Comparison of ENCODE assay signal across 9 cellular contexts in the genomic region with DNA sequence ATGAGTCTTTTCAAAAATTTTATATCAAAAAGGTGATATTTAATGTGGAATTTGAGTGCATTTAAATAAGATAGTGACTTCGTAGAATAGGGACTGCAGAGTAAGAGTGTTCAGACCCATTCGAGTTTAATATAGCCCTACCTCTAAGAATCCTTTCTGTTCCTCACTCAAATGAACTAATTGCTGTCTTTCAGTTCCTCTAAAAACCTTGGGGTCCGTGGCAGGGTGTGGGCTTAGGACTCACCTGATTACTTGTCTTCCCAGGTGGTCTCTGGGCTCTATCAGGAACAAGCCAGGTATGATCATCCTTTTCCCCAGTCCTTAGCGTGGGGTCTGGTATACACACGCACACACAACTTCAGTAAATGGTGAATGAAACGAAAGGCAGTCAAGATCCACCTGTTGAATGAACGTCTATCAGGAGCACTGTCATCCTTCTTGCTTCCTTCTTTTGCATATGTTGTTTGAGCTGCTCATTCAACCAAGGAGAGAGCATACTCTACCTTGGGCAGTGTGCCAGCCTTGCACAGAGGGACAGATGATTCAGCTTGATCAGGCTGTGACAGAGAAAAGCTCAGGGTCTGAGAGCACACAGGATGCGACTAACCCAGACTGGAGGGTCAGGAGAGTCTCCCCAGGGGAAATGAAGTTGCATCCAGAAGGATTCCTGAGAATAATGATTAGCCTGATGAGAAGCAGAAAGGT. TPM values are rescaled to one million over a fixed set of nuclear protein-coding genes. Genes with fewer than 3 reads are reported as not detected.
DNase-seq lines count a peak whose midpoint lies in the region; ATAC-seq, FAIRE-seq and TF ChIP-seq lines count a peak whose summit lies in the region.
"Had no signal": no experiment of that assay in that cellular context is flagged by ENCODE, and none has a peak within 500 bp of the region (broad histone marks: within the 10 kb centered on the region; RNA-seq: fewer than 3 reads in every experiment).

No MANE protein-coding gene starts in this region.

- ATAC-seq in GM18499 (IDR thresholded peaks at IDR 0.05; ENCODE audit: insufficient read depth, unreplicated experiment) (peak; percentile 51), HG02798 (IDR thresholded peaks at IDR 0.05; ENCODE audit: poor library complexity, unreplicated experiment) (peak; percentile 66), K562 (peak; percentile 51)

- peak overlapping the region; percentile 93 for H2AFZ ChIP-seq in K562 (ENCODE audit: low read depth, low read length)

- peak overlapping the region; percentile 97 for H3K4me2 ChIP-seq in K562 (ENCODE audit: insufficient read depth, low read length)

- no peaks in the 10 kb centered on the region for H3K9me3 ChIP-seq in K562 (replicated peaks; ENCODE audit: control insufficient read depth, insufficient read depth, low read depth, low read length)

- POLR2A ChIA-PET in K562 (lab: Yijun Ruan, JAX), result interaction anchor here (0.8 to 2.5 kb wide), 7 partner anchors 9 to 305 kb away, joined by 3 to 21 read pairs (median 5); no protein-coding TSS in a partner anchor

- H3K4me1 ChIP-seq in K562 (replicated peaks in 1 of 2; ENCODE audit: control insufficient read depth in 2 of 2, insufficient read depth in 2 of 2, low read length in 2 of 2), result peaks cover 22 to 23% of the 10 kb centered on the region in 2 experiments

- H3K4me3 Mint-ChIP-seq in T-helper 1 cell treated with Interleukin-12 subunit alpha and Interleukin-12 subunit beta and Interleukin-4 antibody, amounts not matched to agents 30 μg/mL and 1 μg/mL, for 36 hours, result peak overlapping the region; percentile 93

- no peak for TF ChIP-seq CTCF in K562 (IDR thresholded peaks at IDR 0.05 in 2 of 3, conservative IDR thresholded peaks at IDR 0.05 in 1 of 3; ENCODE audit: insufficient read depth in 2 of 3, low read depth in 1 of 3, low read length in 3 of 3)

- CTCF ChIA-PET in K562 (lab: Yijun Ruan, JAX; ENCODE audit: low intra/inter-chr PET ratio), result no interaction called here

- peak overlapping the region; percentile 89 for H3K27ac Mint-ChIP-seq in T-helper 1 cell treated with Interleukin-12 subunit alpha and Interleukin-12 subunit beta and Interleukin-4 antibody, amounts not matched to agents 30 μg/mL and 1 μg/mL, for 36 hours

- H3K79me2 ChIP-seq in K562 (ENCODE audit: control insufficient read depth, insufficient read depth, low read length), result peaks cover 38% of the 10 kb centered on the region

- no peak overlapping the region; the same call in 2 of the 3 replicates for H3K27ac ChIP-seq in K562 (ENCODE audit: extremely low read depth, low read depth, low read length)

- H3K36me3 Mint-ChIP-seq in T-helper 1 cell treated with Interleukin-12 subunit alpha and Interleukin-12 subunit beta and Interleukin-4 antibody, amounts not matched to agents 30 μg/mL and 1 μg/mL, for 36 hours (ENCODE audit: low read depth), result peaks cover 2% of the 10 kb centered on the region

- no peaks in the 10 kb centered on the region for H3K27me3 ChIP-seq in K562 (ENCODE audit: control insufficient read depth in 2 of 2, insufficient read depth in 2 of 2, low read length in 2 of 2)

- TF ChIP-seq RAD21 in K562 (CRISPR knock-in tag; conservative IDR thresholded peaks at IDR 0.05 in 1 of 2, IDR thresholded peaks at IDR 0.05 in 1 of 2), result no peak

- no peak for TF ChIP-seq POLR2A in K562 (conservative IDR thresholded peaks at IDR 0.05)

- H3K27me3 Mint-ChIP-seq in T-helper 1 cell treated with Interleukin-12 subunit alpha and Interleukin-12 subunit beta and Interleukin-4 antibody, amounts not matched to agents 30 μg/mL and 1 μg/mL, for 36 hours (ENCODE audit: low read depth), result no peaks in the 10 kb centered on the region

- peak overlapping the region; percentile 39 to 94; a peak in 2 of 4 replicates for H3K9ac ChIP-seq in K562 (ENCODE audit: insufficient read depth in 1 of 2, low read depth in 2 of 2, low read length in 2 of 2)

- BruUV-seq in K562 (replicated peaks; lab: Mats Ljungman, UMichigan), result no TSS peak

- in situ Hi-C loops in K562 (cut with MboI), result no loop called here

- intact Hi-C loops in K562 (cut with micrococcal nuclease), result loop anchor here (5.0 kb wide), 2 partner anchors 62 to 282 kb away; partner anchors contain the start of gene EPS15

- no peak for TF ChIP-seq EP300 in K562 (IDR thresholded peaks at IDR 0.05; ENCODE audit: low read length)

- WGBS in K562 (ENCODE audit: insufficient coverage, low coverage, missing lambda C conversion rate), result 20% methylated on average over 8 of the region's 8 CpGs

- H4K20me1 ChIP-seq in K562 (replicated peaks; ENCODE audit: control insufficient read depth, insufficient read depth, low read length), result peaks cover 15% of the 10 kb centered on the region

- peak; percentile 95 for FAIRE-seq in K562 (lab: Jason Lieb, UNC)
- FAIRE-seq: colon had no signal

- peaks cover 4% of the 10 kb centered on the region; the same call in 2 of the 3 replicates for H3K36me3 ChIP-seq in K562 (ENCODE audit: control insufficient read depth, insufficient read depth, low read length)

- no peaks in the 10 kb centered on the region for H3K9me1 ChIP-seq in K562 (ENCODE audit: control insufficient read depth, insufficient read depth, low read length)

- 0 out of 2 replicates have a peak overlapping the region, but pooled peaks have one; percentile 94 for H3K4me3 ChIP-seq in K562

- H3K4me1 Mint-ChIP-seq in T-helper 1 cell treated with Interleukin-12 subunit alpha and Interleukin-12 subunit beta and Interleukin-4 antibody, amounts not matched to agents 30 μg/mL and 1 μg/mL, for 36 hours (ENCODE audit: low read depth), result peaks cover 16% of the 10 kb centered on the region

- H3K9me3 Mint-ChIP-seq in T-helper 1 cell treated with Interleukin-12 subunit alpha and Interleukin-12 subunit beta and Interleukin-4 antibody, amounts not matched to agents 30 μg/mL and 1 μg/mL, for 36 hours, result no peaks in the 10 kb centered on the region

- DNase-seq in NCI-H1436 (lab: John Stamatoyannopoulos, UW) (peak; percentile 90), K562 (ENCODE audit: extremely low read depth in 1 of 4, low spot score in 3 of 4) (peak; percentile 44 to 88 (median 59)), kidney tubule cell (ENCODE audit: low spot score) (peak; percentile 99), cortex of kidney (lab: John Stamatoyannopoulos, UW) (no peak)
- peak; percentile 22 for DNase-seq in stimulated activated CD4-positive, alpha-beta T cell treated with anti-CD3 and anti-CD28 coated beads, Interleukin-2, amount 100 ng/mL, for 4 hours (ENCODE audit: low read depth)

TF ChIP-seq in K562, 482 proteins besides CTCF, POLR2A, EP300 and RAD21 (continues in another document):
- TF ChIP-seq NRF1 (conservative IDR thresholded peaks at IDR 0.05 in 1 of 2, IDR thresholded peaks at IDR 0.05 in 1 of 2) (0 out of 4 replicates have a peak, but pooled peaks of 1 of the 2 experiments have one; percentile 19), NFIC (IDR thresholded peaks at IDR 0.05) (peak; percentile 97), TCF3 (CRISPR knock-in tag; IDR thresholded peaks at IDR 0.05) (peak; percentile 32; the same call in 1 of the 2 replicates), MAZ (CRISPR knock-in tag; conservative IDR thresholded peaks at IDR 0.05 in 1 of 2, IDR thresholded peaks at IDR 0.05 in 1 of 2) (peak in 1 of 2 experiments; percentile 39; a peak in 1 of 4 replicates), SMARCE1 (IDR thresholded peaks at IDR 0.05) (peak; percentile 59), CBFA2T3 (IDR thresholded peaks at IDR 0.05) (peak; percentile 48; the same call in 1 of the 2 replicates), HDAC2 (IDR thresholded peaks at IDR 0.05) (no peak), DPF2 (IDR thresholded peaks at IDR 0.05) (peak; percentile 60), SMARCC2 (IDR thresholded peaks at IDR 0.05; ENCODE audit: low read depth) (0 out of 2 replicates have a peak, but pooled peaks have one; percentile 35), CBFA2T2 (conservative IDR thresholded peaks at IDR 0.05) (no peak; the same call in 1 of the 2 replicates), C11orf30 (IDR thresholded peaks at IDR 0.05; ENCODE audit: low read depth) (peak; percentile 86), PKNOX1 (IDR thresholded peaks at IDR 0.05) (peak; percentile 51; the same call in 1 of the 2 replicates), HDGF (IDR thresholded peaks at IDR 0.05) (0 out of 2 replicates have a peak, but pooled peaks have one; percentile 33), MEIS2 (IDR thresholded peaks at IDR 0.05; ENCODE audit: partially characterized antibody) (peak; percentile 42), ARNT (IDR thresholded peaks at IDR 0.05) (no peak; a peak in 1 of 4 replicates), SPI1 (IDR thresholded peaks at IDR 0.05; ENCODE audit: borderline replicate concordance, low read depth, low read length) (0 out of 2 replicates have a peak, but pooled peaks have one; percentile 1)

RNA-seq across cellular contexts. Expression of gene RNF11, which starts 1.2 kb away (rescaled TPM):
- 16.1 and 30.6 TPM in 2 replicates for total RNA-seq in K562 (2011; cell fraction: chromatin; rRNA removed; ENCODE audit: low replicate concordance)
- total RNA-seq in K562 (2011; cell fraction: nucleolus; rRNA removed), result 7.5 and 10.5 TPM in 2 replicates
- 14.1 and 21.9 TPM in 2 replicates for total RNA-seq in K562 (2011; cell fraction: nucleoplasm; rRNA removed)
- total RNA-seq in K562 (2014; rRNA removed) (24.7 and 37.3 TPM in 2 replicates), K562 (2014; rRNA removed; fragmentation: Illumina TruSeq; extraction: Trizol) (29.5 and 30.1 TPM in 2 replicates), K562 (2015; rRNA removed; fragmentation: Illumina TruSeq; extraction: Trizol) (20.3 and 20.6 TPM in 2 replicates), K562 (2021) (19.9 and 23.1 TPM in 2 replicates)
- polyA plus RNA-seq in K562 (2011; rRNA removed) (23.1 and 34.3 TPM in 2 replicates), K562 (2014; fragmentation: Illumina TruSeq; extraction: Trizol) (25.8 and 27.2 TPM in 2 replicates), K562 (2014; fragmentation: Nextera tagmentation; extraction: Ambion mirVana) (1 to 10 TPM; 5.7 to 6.1 TPM), K562 (2014; rRNA removed) (22.1 and 22.2 TPM in 2 replicates)
- polyA plus RNA-seq in K562 (2011; cell fraction: cytosol; rRNA removed), result 22.7 and 34.7 TPM in 2 replicates
- polyA plus RNA-seq in K562 (2011; cell fraction: nucleus; rRNA removed), result 19.5 and 25.7 TPM in 2 replicates
- 18.4 and 29.0 TPM in 2 replicates for polyA plus RNA-seq in K562 (2012)
- 61.8 and 65.2 TPM in 2 replicates for polyA minus RNA-seq in K562 (2011; rRNA and poly(A)+ RNA removed)
- 19.0 and 20.3 TPM in 2 replicates for polyA minus RNA-seq in K562 (2011; cell fraction: cytosol; rRNA and poly(A)+ RNA removed)
- polyA minus RNA-seq in K562 (2011; cell fraction: nucleus; rRNA and poly(A)+ RNA removed), result 3.5 and 11.7 TPM in 2 replicates
